Comparison of ENCODE assay signal across 7 cellular contexts in the genomic region with DNA sequence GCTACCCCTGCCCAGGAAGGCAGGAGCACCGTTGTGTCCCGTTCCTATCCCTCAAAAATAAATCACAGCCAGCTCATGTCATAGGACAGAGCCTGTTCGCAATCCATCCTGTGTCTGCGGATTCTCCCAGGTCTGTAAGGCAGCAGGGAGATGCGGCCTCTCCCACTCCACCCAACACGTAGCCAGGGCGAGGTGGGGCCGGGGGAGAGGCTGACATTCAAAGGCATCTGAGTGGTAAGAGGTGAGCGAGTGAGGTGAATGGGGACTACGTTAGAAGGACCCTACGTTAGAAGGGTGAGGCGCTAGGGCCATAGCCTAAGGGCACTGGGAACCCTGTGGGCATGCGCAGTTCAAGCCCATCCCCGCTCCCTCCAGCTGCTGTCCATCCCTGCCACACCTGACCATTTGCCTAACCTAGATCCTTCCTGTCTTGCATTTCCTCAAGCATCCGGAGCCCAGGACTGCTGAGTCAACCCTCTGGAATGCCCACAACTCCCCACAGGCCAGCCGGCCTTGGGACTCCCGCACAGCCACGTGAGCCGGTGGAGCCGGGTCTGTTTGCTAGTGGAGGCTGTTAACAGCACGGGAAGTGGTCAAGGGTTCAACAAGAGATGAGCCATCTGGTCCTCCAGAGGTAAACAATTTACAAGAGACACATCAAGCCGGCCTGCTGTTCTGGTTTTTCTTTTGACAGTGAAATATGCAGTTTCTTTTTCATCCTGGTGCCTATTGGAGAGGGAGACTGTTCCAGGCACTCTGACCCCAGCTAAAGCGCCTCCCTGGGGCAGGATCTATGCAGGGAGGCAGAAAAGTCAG. TPM values are rescaled to one million over a fixed set of nuclear protein-coding genes. Genes with fewer than 3 reads are reported as not detected.
DNase-seq lines count a peak whose midpoint lies in the region; ATAC-seq and TF ChIP-seq lines count a peak whose summit lies in the region.

No MANE protein-coding gene starts in this region.

- 59 to 64% methylated on average over 23 of the region's 23 CpGs for WGBS in upper lobe of left lung, 2 donors

- H3K9me3 ChIP-seq in breast epithelium (no peaks in the 10 kb centered on the region), upper lobe of left lung (no peaks in the 10 kb centered on the region)

- ATAC-seq in left colon (peak; percentile 67), upper lobe of left lung (ENCODE audit: low FRiP score in 2 of 2) (peak; percentile 57 to 95)
- no peak for ATAC-seq in stimulated activated naive CD8-positive, alpha-beta T cell treated with anti-CD3 and anti-CD28 coated beads, Interleukin-15, amount 100 ng/mL, for 72 hours

- no peak for TF ChIP-seq CTCF in breast epithelium (IDR thresholded peaks at IDR 0.05)
- TF ChIP-seq CTCF in upper lobe of left lung (IDR thresholded peaks at IDR 0.05), result no peak

- H3K4me1 ChIP-seq in breast epithelium (peaks cover 0 to 7% of the 10 kb centered on the region in 2 donors), upper lobe of left lung (peaks cover 0 to 33% (median 21%) of the 10 kb centered on the region in 4 donors)

- no peak overlapping the region for H3K4me3 Mint-ChIP-seq in stimulated activated naive CD8-positive, alpha-beta T cell treated with anti-CD3 and anti-CD28 coated beads, Interleukin-15, amount 100 ng/mL, for 72 hours

- H3K36me3 ChIP-seq in breast epithelium (no peaks in the 10 kb centered on the region), upper lobe of left lung (no peaks in the 10 kb centered on the region)

- H3K27me3 ChIP-seq in breast epithelium (no peaks in the 10 kb centered on the region), upper lobe of left lung (no peaks in the 10 kb centered on the region)

- no peaks in the 10 kb centered on the region for H3K27me3 Mint-ChIP-seq in stimulated activated naive CD8-positive, alpha-beta T cell treated with anti-CD3 and anti-CD28 coated beads, Interleukin-15, amount 100 ng/mL, for 72 hours

- TF ChIP-seq POLR2A in breast epithelium (IDR thresholded peaks at IDR 0.05), result no peak
- TF ChIP-seq POLR2A in upper lobe of left lung (IDR thresholded peaks at IDR 0.05), result no peak

- no peak overlapping the region for H3K27ac Mint-ChIP-seq in stimulated activated naive CD8-positive, alpha-beta T cell treated with anti-CD3 and anti-CD28 coated beads, Interleukin-15, amount 100 ng/mL, for 72 hours

- no peaks in the 10 kb centered on the region for H3K4me1 Mint-ChIP-seq in stimulated activated naive CD8-positive, alpha-beta T cell treated with anti-CD3 and anti-CD28 coated beads, Interleukin-15, amount 100 ng/mL, for 72 hours

- intact Hi-C loops in breast epithelium (cut with DNase I; ENCODE audit: low total_unique reads), result no loop called here
- intact Hi-C loops in left colon (cut with DNase I, micrococcal nuclease), result no loop called here

- peak in 1 of 4 donors; percentile 84 for TF ChIP-seq EP300 in upper lobe of left lung (IDR thresholded peaks at IDR 0.05)

- H3K27ac ChIP-seq in breast epithelium (peak overlapping the region; percentile 53 to 82), upper lobe of left lung (peak overlapping the region in 3 of 4 donors; percentile 61 to 76 (median 70))

- no peaks in the 10 kb centered on the region for H3K9me3 Mint-ChIP-seq in stimulated activated naive CD8-positive, alpha-beta T cell treated with anti-CD3 and anti-CD28 coated beads, Interleukin-15, amount 100 ng/mL, for 72 hours

- DNase-seq in LHCN-M2 (ENCODE audit: low read depth), result peak; percentile 97
- DNase-seq in breast epithelium (ENCODE audit: low spot score in 2 of 2), result peak in 1 of 2 donors; percentile 93
- DNase-seq in left colon, result peak; percentile 55 to 92
- DNase-seq in upper lobe of left lung, result peak; percentile 85 to 95
- no peak for DNase-seq in HUDEP-2 (lab: John Stamatoyannopoulos, UW; ENCODE audit: unreplicated experiment in 76 of 76)
- no peak for DNase-seq in activated gamma-delta T cell treated with Interleukin-2 at 50 U/mL for 16 hours
- no peak for DNase-seq in stimulated activated naive CD8-positive, alpha-beta T cell treated with anti-CD3 and anti-CD28 coated beads, Interleukin-15, amount 100 ng/mL, for 72 hours

- no peak overlapping the region for H3K4me3 ChIP-seq in breast epithelium
- H3K4me3 ChIP-seq in upper lobe of left lung, result no peak overlapping the region

RNA-seq across cellular contexts. Expression of a gene that starts 45.9 kb away (rescaled TPM):
- total RNA-seq in LHCN-M2 (2014; rRNA removed), result 0.13 TPM in 1 of 2 replicates, not detected in the other
- 0.12 TPM for polyA plus RNA-seq in LHCN-M2 (2012)
- 10 to 100 TPM in 2 of 3 donors, 1 to 10 TPM in 1; 4.5 to 35.5 (median 26.9) TPM for total RNA-seq in breast epithelium
- total RNA-seq in left colon, result 1 to 10 TPM; 3.2 to 3.9 TPM
- 10 to 100 TPM in 2 of 6 donors, 1 to 10 TPM in 4; 2.1 to 36.7 (median 5.1) TPM for total RNA-seq in upper lobe of left lung

Comparison
In these comparisons a context has a peak if more than half of its experiments do, and no peak if none do; other contexts are left out.
1. DNase-seq: peak in LHCN-M2 (single experiment), left colon (2 of 2) and upper lobe of left lung (2 of 2); none in HUDEP-2 (0 of 76), activated gamma-delta T cell treated with Interleukin-2 at 50 U/mL for 16 hours (single experiment) and stimulated activated naive CD8-positive, alpha-beta T cell treated with anti-CD3 and anti-CD28 coated beads, Interleukin-15, amount 100 ng/mL, for 72 hours (0 of 2).